1 cellular context compared by ENCODE assay signal in genomic region chr10:69379800-69380199, GRCh38.
TF ChIP-seq lines count a peak whose summit lies in the region.

No MANE protein-coding gene starts in this region.

TF ChIP-seq in GM23338, 12 proteins besides CTCF, POLR2A, EP300 and RAD21 (continued from another document):
- TF ChIP-seq REST (IDR thresholded peaks at IDR 0.05; ENCODE audit: unreplicated experiment): no peak
- no peak for TF ChIP-seq CREB1 (CRISPR knock-in tag; IDR thresholded peaks at IDR 0.05; ENCODE audit: low read depth)
- TF ChIP-seq POLR2AphosphoS5 (IDR thresholded peaks at IDR 0.05; ENCODE audit: low read depth): no peak
- TF ChIP-seq EZH2 (IDR thresholded peaks at IDR 0.05; ENCODE audit: low read depth, unreplicated experiment): no peak
- no peak for TF ChIP-seq ZNF462 (CRISPR knock-in tag; IDR thresholded peaks at IDR 0.05)
- no peak for TF ChIP-seq ZNF331 (CRISPR knock-in tag; IDR thresholded peaks at IDR 0.05; ENCODE audit: low read depth)
- no peak for TF ChIP-seq ETS1 (IDR thresholded peaks at IDR 0.05)
- TF ChIP-seq ZNF114 (CRISPR knock-in tag; IDR thresholded peaks at IDR 0.05): no peak
- no peak for TF ChIP-seq JUNB (IDR thresholded peaks at IDR 0.05; ENCODE audit: unreplicated experiment)
TF ChIP-seq in GM23338: peak in this region for 0.
